In the genomic region with DNA sequence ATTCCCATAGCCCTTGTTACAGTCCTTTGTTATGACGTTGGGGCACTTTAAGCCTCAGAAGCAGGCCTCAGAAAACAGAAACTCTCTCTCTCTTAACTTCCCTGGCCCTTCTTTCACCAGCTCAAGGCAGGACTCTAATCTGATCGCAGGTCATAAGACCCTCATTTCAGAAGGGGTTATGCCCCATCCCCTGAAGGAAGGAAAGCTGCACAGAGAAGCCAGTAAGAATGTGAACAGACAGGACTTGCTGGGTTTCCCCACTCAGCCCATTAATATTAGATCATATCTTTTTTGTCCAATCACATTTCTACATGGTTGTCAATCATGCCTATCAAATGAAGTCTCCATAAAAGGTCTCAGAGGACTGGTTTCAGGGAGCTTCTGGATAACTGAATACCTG, we compare ENCODE assay signal across 22 cellular contexts. TPM values are rescaled to one million over a fixed set of nuclear protein-coding genes. Genes with fewer than 3 reads are reported as not detected.
DNase-seq lines count a peak whose midpoint lies in the region; ATAC-seq and TF ChIP-seq lines count a peak whose summit lies in the region.
"Had no signal": no experiment of that assay in that cellular context is flagged by ENCODE, and none has a peak within 500 bp of the region (broad histone marks: within the 10 kb centered on the region; RNA-seq: fewer than 3 reads in every experiment).

No MANE protein-coding gene starts in this region.

- H3K18ac ChIP-seq in H9 (ENCODE audit: insufficient read length, low read depth, low read length), result no peak overlapping the region

- H3K9me3 ChIP-seq in H9 (ENCODE audit: control insufficient read depth, low read depth, low read length) (no peaks in the 10 kb centered on the region), lower lobe of right lung (no peaks in the 10 kb centered on the region)
- H3K9me3 ChIP-seq: BLaER1, Caco-2 had no signal

- H3K4me3 Mint-ChIP-seq in H9 (no peak overlapping the region), type B pancreatic cell (peak overlapping the region; percentile 22), WTC11 (no peak overlapping the region)
- H3K4me3 Mint-ChIP-seq: B cell; CD4-positive, CD25-positive, alpha-beta regulatory T cell; CD8-positive, alpha-beta T cell had no signal

- POLR2A ChIA-PET in WTC11 (lab: Charles Lee), result no interaction called here

- DNase-seq in H9, result no peak
- DNase-seq in epithelial cell of esophagus (ENCODE audit: low read depth), result peak; percentile 13
- DNase-seq in left kidney (ENCODE audit: low read depth, low spot score), result peak; percentile 8
- DNase-seq in type B pancreatic cell (ENCODE audit: extremely low spot score, unreplicated experiment), result no peak
- no peak for DNase-seq in foreskin keratinocyte
- DNase-seq in WTC11 (ENCODE audit: low spot score), result no peak
- no peak for DNase-seq in lower lobe of right lung
- DNase-seq: Caco-2; CD4-positive, CD25-positive, alpha-beta regulatory T cell; CD8-positive, alpha-beta T cell; DMS153; DMS79; EL; GDM1; GM23248; H7 had no signal

- no peaks in the 10 kb centered on the region for H4K20me1 ChIP-seq in H9 (ENCODE audit: control insufficient read depth, insufficient read depth, insufficient read length)
- H4K20me1 ChIP-seq: BLaER1 had no signal

- H3K79me1 ChIP-seq in H9 (ENCODE audit: insufficient read depth, low read depth, low read length, poor library complexity, severe bottlenecking), result no peaks in the 10 kb centered on the region

- no peak overlapping the region for H4K91ac ChIP-seq in H9 (ENCODE audit: insufficient read length, low read depth, low read length)

- peaks cover 15 to 17% of the 10 kb centered on the region in 2 experiments for H3K4me1 Mint-ChIP-seq in H9
- H3K4me1 Mint-ChIP-seq in type B pancreatic cell (ENCODE audit: unreplicated experiment), result no peaks in the 10 kb centered on the region
- peaks cover 28% of the 10 kb centered on the region for H3K4me1 Mint-ChIP-seq in WTC11
- H3K4me1 Mint-ChIP-seq: B cell had no signal

- WGBS in H9 (ENCODE audit: extremely low coverage, insufficient read length, low lambda C conversion rate), result no CpG with 5 or more reads among the region's 2 CpGs

- no peaks in the 10 kb centered on the region for H3K79me2 ChIP-seq in H9 (ENCODE audit: insufficient read depth, low read length)

- H3K4me1 ChIP-seq in H9 (ENCODE audit: insufficient read depth, low read length) (peaks cover 3% of the 10 kb centered on the region; the same call in 1 of the 2 replicates), foreskin keratinocyte (no peaks in the 10 kb centered on the region), lower lobe of right lung (no peaks in the 10 kb centered on the region)
- H3K4me1 ChIP-seq: BLaER1, Caco-2 had no signal

- no peaks in the 10 kb centered on the region for H3K36me3 ChIP-seq in lower lobe of right lung
- H3K36me3 ChIP-seq: BLaER1 had no signal

- H2AFZ ChIP-seq in H9 (ENCODE audit: low read length), result no peak overlapping the region
- H2AFZ ChIP-seq: GM23248 had no signal

- H3K27ac ChIP-seq in H9 (ENCODE audit: insufficient read length, low read depth, low read length), result no peak overlapping the region
- H3K27ac ChIP-seq in foreskin keratinocyte, result no peak overlapping the region
- H3K27ac ChIP-seq in lower lobe of right lung, result no peak overlapping the region
- H3K27ac ChIP-seq: 22Rv1, BLaER1, C4-2B, GM23248 had no signal

- no peak overlapping the region for H2AK5ac ChIP-seq in H9 (ENCODE audit: insufficient read length, low read length)

- no peak overlapping the region for H3K4ac ChIP-seq in H9 (ENCODE audit: low read depth, low read length)

- H2BK12ac ChIP-seq in H9 (ENCODE audit: insufficient read length, low read depth, low read length), result no peak overlapping the region

- H3K27me3 ChIP-seq in H9 (ENCODE audit: insufficient read depth, low read length), result no peaks in the 10 kb centered on the region
- peaks cover 2% of the 10 kb centered on the region for H3K27me3 ChIP-seq in foreskin keratinocyte
- H3K27me3 ChIP-seq in lower lobe of right lung (ENCODE audit: low read depth), result no peaks in the 10 kb centered on the region
- H3K27me3 ChIP-seq: BLaER1 had no signal

- CTCF ChIA-PET in WTC11 (lab: Charles Lee), result no interaction called here

- no peak overlapping the region for H3T11ph ChIP-seq in H9 (ENCODE audit: low read length)

- H3K23me2 ChIP-seq in H9 (ENCODE audit: insufficient read length, low read depth, low read length, poor library complexity, severe bottlenecking), result no peaks in the 10 kb centered on the region

- no peak overlapping the region for H4K8ac ChIP-seq in H9 (replicated peaks; ENCODE audit: insufficient read length, low read depth, low read length)

- no peaks in the 10 kb centered on the region for H3K27me3 Mint-ChIP-seq in H9 (ENCODE audit: low read depth)
- H3K27me3 Mint-ChIP-seq in type B pancreatic cell, result no peaks in the 10 kb centered on the region
- H3K27me3 Mint-ChIP-seq in WTC11 (ENCODE audit: low read depth), result no peaks in the 10 kb centered on the region
- H3K27me3 Mint-ChIP-seq: B cell; CD4-positive, CD25-positive, alpha-beta regulatory T cell had no signal

- intact Hi-C loops in lower lobe of right lung (cut with DNase I), result no loop called here

- H2BK20ac ChIP-seq in H9 (ENCODE audit: low read depth, low read length, poor library complexity, severe bottlenecking), result peak overlapping the region; percentile 26

- no peak overlapping the region for H2BK5ac ChIP-seq in H9 (ENCODE audit: insufficient read length, low read length)

- H4K5ac ChIP-seq in H9 (ENCODE audit: insufficient read length, low read depth, low read length), result no peak overlapping the region

- H3K14ac ChIP-seq in H9 (ENCODE audit: insufficient read depth, low read length), result no peak overlapping the region

- no peak for ATAC-seq in foreskin keratinocyte
- no peak for ATAC-seq in WTC11
- no peak for ATAC-seq in lower lobe of right lung
- ATAC-seq: CD8-positive, alpha-beta T cell; GM12878; HCT116 had no signal

- no peak overlapping the region for H3K56ac ChIP-seq in H9 (ENCODE audit: insufficient read length, low read depth, low read length)

- H2BK15ac ChIP-seq in H9 (ENCODE audit: low read depth, low read length), result no peak overlapping the region

- H3K23ac ChIP-seq in H9 (ENCODE audit: insufficient read length, low read depth, low read length), result no peak overlapping the region

- H3K27ac Mint-ChIP-seq in H9, result no peak overlapping the region
- H3K27ac Mint-ChIP-seq in type B pancreatic cell, result peak overlapping the region; percentile 96
- H3K27ac Mint-ChIP-seq in WTC11, result no peak overlapping the region
- H3K27ac Mint-ChIP-seq: B cell; CD4-positive, CD25-positive, alpha-beta regulatory T cell; CD8-positive, alpha-beta T cell had no signal

- no peak for TF ChIP-seq CTCF in H9 (conservative IDR thresholded peaks at IDR 0.05)
- TF ChIP-seq CTCF in epithelial cell of esophagus (IDR thresholded peaks at IDR 0.05; ENCODE audit: insufficient read depth, low read depth, low read length, missing control alignments), result no peak
- no peak for TF ChIP-seq CTCF in type B pancreatic cell (conservative IDR thresholded peaks at IDR 0.05)
- TF ChIP-seq CTCF in foreskin keratinocyte (conservative IDR thresholded peaks at IDR 0.05), result no peak
- no peak for TF ChIP-seq CTCF in WTC11 (IDR thresholded peaks at IDR 0.05)
- no peak for TF ChIP-seq CTCF in lower lobe of right lung (IDR thresholded peaks at IDR 0.05)

- H2BK120ac ChIP-seq in H9 (ENCODE audit: low read depth, low read length, poor library complexity, severe bottlenecking), result no peak overlapping the region

- H3K9me3 Mint-ChIP-seq in H9 (no peaks in the 10 kb centered on the region), type B pancreatic cell (peaks cover 4% of the 10 kb centered on the region), WTC11 (0 out of 2 replicates have a peak, but pooled peaks cover 5% of the 10 kb centered on the region)
- H3K9me3 Mint-ChIP-seq: CD8-positive, alpha-beta T cell had no signal

- H3K36me3 Mint-ChIP-seq in H9 (ENCODE audit: insufficient read depth in 1 of 3, low read depth in 3 of 3) (peaks cover 0 to 4% (median 2%) of the 10 kb centered on the region in 3 experiments; a peak in 2 of 7 replicates), type B pancreatic cell (no peaks in the 10 kb centered on the region), WTC11 (no peaks in the 10 kb centered on the region; the same call in 1 of the 2 replicates)
- H3K36me3 Mint-ChIP-seq: CD8-positive, alpha-beta T cell had no signal

- no peak overlapping the region for H3K4me2 ChIP-seq in H9 (ENCODE audit: insufficient read depth, insufficient read length, low read length)
- H3K4me2 ChIP-seq: BLaER1 had no signal

- H3K4me3 ChIP-seq in epithelial cell of esophagus (ENCODE audit: low read length) (no peak overlapping the region), lower lobe of right lung (no peak overlapping the region)
- H3K4me3 ChIP-seq: BLaER1, GM12878, GM23248 had no signal

- H3K9ac ChIP-seq in H9 (ENCODE audit: extremely low read depth, insufficient read length, low read length), result no peak overlapping the region
- H3K9ac ChIP-seq: BLaER1, GM23248 had no signal

TF ChIP-seq in WTC11, 78 proteins besides CTCF, POLR2A, EP300 and RAD21:
- TF ChIP-seq, protein P1, sequence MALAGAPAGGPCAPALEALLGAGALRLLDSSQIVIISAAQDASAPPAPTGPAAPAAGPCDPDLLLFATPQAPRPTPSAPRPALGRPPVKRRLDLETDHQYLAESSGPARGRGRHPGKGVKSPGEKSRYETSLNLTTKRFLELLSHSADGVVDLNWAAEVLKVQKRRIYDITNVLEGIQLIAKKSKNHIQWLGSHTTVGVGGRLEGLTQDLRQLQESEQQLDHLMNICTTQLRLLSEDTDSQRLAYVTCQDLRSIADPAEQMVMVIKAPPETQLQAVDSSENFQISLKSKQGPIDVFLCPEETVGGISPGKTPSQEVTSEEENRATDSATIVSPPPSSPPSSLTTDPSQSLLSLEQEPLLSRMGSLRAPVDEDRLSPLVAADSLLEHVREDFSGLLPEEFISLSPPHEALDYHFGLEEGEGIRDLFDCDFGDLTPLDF (CRISPR knock-in tag; IDR thresholded peaks at IDR 0.05), result no peak

RNA-seq across cellular contexts. Expression of a gene that starts 49.3 kb away (rescaled TPM):
- 49.3 and 50.8 TPM in 2 replicates for total RNA-seq in H9 (2021)
- total RNA-seq in type B pancreatic cell (ENCODE audit: low replicate concordance), result 45.1 and 66.5 TPM in 2 replicates
- 17.8 and 21.2 TPM in 2 replicates for total RNA-seq in foreskin keratinocyte
- polyA plus RNA-seq in foreskin keratinocyte, result 10.3 and 13.7 TPM in 2 replicates
- total RNA-seq in WTC11 (2021), result 47.7 to 49.9 TPM (median 48.6 TPM) in 3 replicates
- 27.9 TPM for total RNA-seq in lower lobe of right lung

Comparison
In these comparisons a context has a peak if more than half of its experiments do, and no peak if none do; other contexts are left out.
1. DNase-seq: peak in epithelial cell of esophagus (single experiment) and left kidney (single experiment); none in H9 (single experiment), type B pancreatic cell (single experiment), foreskin keratinocyte (0 of 2), WTC11 (single experiment) and lower lobe of right lung (single experiment).